In genomic region chr15:95025924-95026728, GRCh38 we compare ENCODE assay signal across 8 cellular contexts.
DNase-seq lines count a peak whose midpoint lies in the region; ATAC-seq and TF ChIP-seq lines count a peak whose summit lies in the region.

No MANE protein-coding gene starts in this region.

- H3K36me3 ChIP-seq in ACC112 (ENCODE audit: insufficient read depth, low read length), result no peaks in the 10 kb centered on the region

- POLR2A ChIA-PET in GM10248 (lab: Yijun Ruan, JAX), result no interaction called here

- no peaks in the 10 kb centered on the region for H3K79me2 ChIP-seq in ACC112 (ENCODE audit: control insufficient read depth, insufficient read depth, low read length, unreplicated experiment)

- CTCF ChIA-PET in GM10248 (lab: Yijun Ruan, JAX), result interaction anchor here (1.5 to 3.2 kb wide), 2 partner anchors 12 to 131 kb away, joined by 3 to 8 read pairs; no protein-coding TSS in a partner anchor

- ATAC-seq in omental fat pad (ENCODE audit: low FRiP score), result no peak
- ATAC-seq in HG02763 (IDR thresholded peaks at IDR 0.05; ENCODE audit: unreplicated experiment), result no peak
- no peak for ATAC-seq in GM21423 (IDR thresholded peaks at IDR 0.05; ENCODE audit: unreplicated experiment)

- H3K4me1 ChIP-seq in ACC112 (ENCODE audit: control insufficient read depth, insufficient read depth, low read length, unreplicated experiment), result no peaks in the 10 kb centered on the region

- no peaks in the 10 kb centered on the region for H3K27me3 ChIP-seq in ACC112 (ENCODE audit: insufficient read depth, low read length)

- DNase-seq in GM10248 (ENCODE audit: extremely low spot score), result no peak
- peak; percentile 23 for DNase-seq in NOMO-1 treated with DMSO at 0.1 percent for 48 hours (lab: John Stamatoyannopoulos, UW; ENCODE audit: unreplicated experiment)
- peak; percentile 56 for DNase-seq in ecto neural progenitor cell (ENCODE audit: low spot score)
- DNase-seq in omental fat pad (ENCODE audit: low spot score), result peak; percentile 36
- DNase-seq in activated gamma-delta T cell (lab: John Stamatoyannopoulos, UW), result no peak

- no peak overlapping the region for H3K4me3 ChIP-seq in ACC112 (ENCODE audit: low read depth, low read length)

- no peak overlapping the region for H3K27ac ChIP-seq in ACC112 (ENCODE audit: low read depth, low read length)

- TF ChIP-seq CTCF in GM10248 (IDR thresholded peaks at IDR 0.05; ENCODE audit: control extremely low read depth, extremely low read depth, low read depth, missing control alignments) (peak; percentile 22), omental fat pad (IDR thresholded peaks at IDR 0.05) (no peak)

- H2AFZ ChIP-seq in ACC112 (ENCODE audit: low read length, unreplicated experiment), result peak overlapping the region; percentile 22

Comparison
In these comparisons a context has a peak if more than half of its experiments do, and no peak if none do; other contexts are left out.
1. DNase-seq: peak in NOMO-1 treated with DMSO at 0.1 percent for 48 hours (single experiment), ecto neural progenitor cell (single experiment) and omental fat pad (single experiment); none in GM10248 (single experiment) and activated gamma-delta T cell (single experiment).